11 cellular contexts compared by ENCODE assay signal in genomic region chr14:35459779-35460178, GRCh38.
"Had no signal": no experiment of that assay in that cellular context is flagged by ENCODE, and none has a peak within 500 bp of the region (broad histone marks: within the 10 kb centered on the region; RNA-seq: fewer than 3 reads in every experiment).

No MANE protein-coding gene starts in this region.

- H3K36me3 ChIP-seq: HAP-1 had no signal

- H3K4me1 ChIP-seq: HAP-1 had no signal

- H2AFZ ChIP-seq: GM23248, GM23338 had no signal

- H3K9me3 ChIP-seq: HAP-1 had no signal

- H3K4me2 ChIP-seq: GM23338 had no signal

- DNase-seq: GM23248, GOT3, H7, H9, HCEC 1CT, HFFc6 had no signal

- H3K27ac ChIP-seq: GM23248 had no signal

- H3K4me3 Mint-ChIP-seq: GM23338, H9, HFFc6 had no signal

- FAIRE-seq: H1, H54 had no signal

- ATAC-seq: GM23338, HCT116 had no signal

- H3K4me3 ChIP-seq: GM23248, GM23338, HAP-1 had no signal

- H3K27ac Mint-ChIP-seq: GM23338, H9, HFFc6 had no signal

- H3K9ac ChIP-seq: GM23248 had no signal
